ENCODE assay signal across 20 cellular contexts in the genomic region with DNA sequence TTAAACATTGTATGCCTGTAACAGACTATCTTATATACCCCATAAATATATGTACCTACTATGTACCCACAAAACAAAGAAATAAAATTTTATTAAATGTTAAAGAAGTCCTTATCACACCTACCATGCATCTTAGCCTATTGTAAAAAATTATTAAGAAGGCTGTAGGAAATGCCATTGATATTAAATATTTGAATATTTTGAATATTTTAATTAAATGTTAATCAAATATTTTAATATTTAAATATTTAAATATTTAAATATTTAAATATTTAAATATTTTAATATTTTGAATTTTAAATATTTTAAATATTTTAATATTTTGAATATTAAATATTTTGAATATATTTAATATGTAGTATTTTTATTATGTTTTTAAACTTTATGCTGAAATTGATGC.
DNase-seq lines count a peak whose midpoint lies in the region; ATAC-seq, FAIRE-seq and TF ChIP-seq lines count a peak whose summit lies in the region.
"Had no signal": no experiment of that assay in that cellular context is flagged by ENCODE, and none has a peak within 500 bp of the region (broad histone marks: within the 10 kb centered on the region; RNA-seq: fewer than 3 reads in every experiment).

No MANE protein-coding gene starts in this region.

- TF ChIP-seq CTCF in kidney (IDR thresholded peaks at IDR 0.05; ENCODE audit: borderline replicate concordance, extremely low read depth, insufficient read depth), result no peak

- H3K36me3 ChIP-seq in kidney (ENCODE audit: control insufficient read depth in 1 of 2, insufficient read depth in 2 of 2, low read length in 2 of 2), result no peaks in the 10 kb centered on the region
- H3K36me3 ChIP-seq: BLaER1 had no signal

- peak; percentile 88 for FAIRE-seq in RCC 7860 (lab: Jason Lieb, UNC)
- FAIRE-seq in colon (lab: Jason Lieb, UNC), result peak; percentile 93
- FAIRE-seq in kidney (lab: Jason Lieb, UNC), result peak; percentile 98
- FAIRE-seq: GM12878, GM19239 had no signal

- H3K9ac ChIP-seq in kidney (ENCODE audit: low read length in 2 of 2), result no peak overlapping the region
- H3K9ac ChIP-seq: BLaER1 had no signal

- H3K9me3 ChIP-seq in kidney (ENCODE audit: control insufficient read depth in 1 of 2, low read length in 2 of 2), result no peaks in the 10 kb centered on the region
- H3K9me3 ChIP-seq: BLaER1, Caco-2 had no signal

- no peak overlapping the region for H3K27ac ChIP-seq in kidney (ENCODE audit: low read depth in 2 of 2, low read length in 2 of 2)
- H3K27ac ChIP-seq: BLaER1, C4-2B had no signal

- no peak for ATAC-seq in HG02642 (IDR thresholded peaks at IDR 0.05; ENCODE audit: poor library complexity, unreplicated experiment)
- ATAC-seq: CD8-positive, alpha-beta T cell; GM12878; GM23338; HCT116 had no signal

- intact Hi-C loops in kidney (cut with DNase I), result no loop called here

- H3K4me3 ChIP-seq in kidney (ENCODE audit: low read length in 2 of 2), result no peak overlapping the region
- H3K4me3 ChIP-seq: BLaER1, GM12878, GM23338 had no signal

- DNase-seq in RCC 7860 (ENCODE audit: low spot score), result no peak
- no peak for DNase-seq in kidney
- no peak for DNase-seq in NCI-H146 treated with DMSO at 0.1 percent for 48 hours (lab: John Stamatoyannopoulos, UW; ENCODE audit: unreplicated experiment)
- no peak for DNase-seq in iPS-NIHi11 (ENCODE audit: low spot score)
- no peak for DNase-seq in HUDEP-2 (lab: John Stamatoyannopoulos, UW; ENCODE audit: unreplicated experiment in 76 of 76)
- DNase-seq: Caco-2; CD4-positive, CD25-positive, alpha-beta regulatory T cell; CD8-positive, alpha-beta T cell; DMS153; DND-41; GDM1; H9 had no signal

- no peaks in the 10 kb centered on the region for H3K4me1 ChIP-seq in kidney (ENCODE audit: control insufficient read depth in 1 of 2, insufficient read depth in 1 of 2, low read depth in 1 of 2, low read length in 2 of 2)
- H3K4me1 ChIP-seq: BLaER1, Caco-2 had no signal
